10 cellular contexts compared by ENCODE assay signal in genomic region chr2:16012626-16013501, GRCh38.
A peak's percentile ranks its signal among the peaks of the same experiment; 100 is the strongest.
DNase-seq lines count a peak whose midpoint lies in the region; ATAC-seq and TF ChIP-seq lines count a peak whose summit lies in the region.
"Had no signal": no experiment of that assay in that cellular context is flagged by ENCODE, and none has a peak within 500 bp of the region (broad histone marks: within the 10 kb centered on the region; RNA-seq: fewer than 3 reads in every experiment).

No MANE protein-coding gene starts in this region.

- H2BK15ac ChIP-seq in neuronal stem cell (ENCODE audit: low read length), result peak overlapping the region; percentile 88

- H2BK5ac ChIP-seq in neuronal stem cell (ENCODE audit: low read length), result no peak overlapping the region

- H3K79me1 ChIP-seq in neuronal stem cell (ENCODE audit: low read depth, low read length), result no peaks in the 10 kb centered on the region

- H3K9ac ChIP-seq in ES-I3 (ENCODE audit: low read depth, low read length) (peak overlapping the region; percentile 25), neuronal stem cell (ENCODE audit: low read depth, low read length, poor library complexity) (no peak overlapping the region)

- H3K36me3 ChIP-seq in ES-I3 (ENCODE audit: insufficient read depth, low read length) (no peaks in the 10 kb centered on the region), neuronal stem cell (replicated peaks in 1 of 2; ENCODE audit: control insufficient read depth in 2 of 2, insufficient read depth in 2 of 2, low read length in 2 of 2) (no peaks in the 10 kb centered on the region)

- H2BK120ac ChIP-seq in neuronal stem cell (ENCODE audit: low read depth, low read length), result peak overlapping the region; percentile 13

- no peaks in the 10 kb centered on the region for H3K9me3 Mint-ChIP-seq in endothelial cell (ENCODE audit: unreplicated experiment)

- ATAC-seq in GM21360 (IDR thresholded peaks at IDR 0.05; ENCODE audit: unreplicated experiment), result no peak

- H3K23ac ChIP-seq in neuronal stem cell (ENCODE audit: low read depth, low read length, poor library complexity), result no peak overlapping the region

- peak overlapping the region; percentile 66 for H3K18ac ChIP-seq in neuronal stem cell (ENCODE audit: low read length)

- H3K4me1 ChIP-seq in ES-I3 (ENCODE audit: insufficient read depth, low read length) (peaks cover 6% of the 10 kb centered on the region), neuronal stem cell (ENCODE audit: control insufficient read depth in 2 of 2, insufficient read depth in 1 of 2, low read depth in 1 of 2, low read length in 2 of 2) (peaks cover 8 to 17% of the 10 kb centered on the region in 2 donors)

- peaks cover 8% of the 10 kb centered on the region for H3K27me3 Mint-ChIP-seq in endothelial cell (ENCODE audit: unreplicated experiment)

- no peak overlapping the region for H3K4me3 Mint-ChIP-seq in endothelial cell (ENCODE audit: unreplicated experiment)

- no peaks in the 10 kb centered on the region for H3K36me3 Mint-ChIP-seq in endothelial cell (ENCODE audit: low read depth, unreplicated experiment)

- H3K27ac Mint-ChIP-seq in endothelial cell (ENCODE audit: unreplicated experiment), result no peak overlapping the region

- H3K14ac ChIP-seq in neuronal stem cell (ENCODE audit: low read length), result no peak overlapping the region

- H3K9me3 ChIP-seq in ES-I3 (ENCODE audit: control insufficient read depth, insufficient read depth, low read length) (no peaks in the 10 kb centered on the region), neuronal stem cell (replicated peaks in 1 of 2; ENCODE audit: control insufficient read depth in 2 of 2, insufficient read depth in 1 of 2, low read depth in 1 of 2, low read length in 2 of 2) (no peaks in the 10 kb centered on the region)

- no CpG with 5 or more reads among the region's 29 CpGs for WGBS in neuronal stem cell (ENCODE audit: extremely low coverage in 2 of 2, insufficient read length in 2 of 2, insufficient replicate concordance in 1 of 2), 2 donors

- peak overlapping the region; percentile 43 for H3K4me2 ChIP-seq in neuronal stem cell (ENCODE audit: insufficient read depth, low read length, poor library complexity, severe bottlenecking)

- H3K4me3 ChIP-seq in neuronal stem cell (ENCODE audit: low read length in 2 of 2), result peak overlapping the region in 1 of 2 donors; percentile 6
- no peak overlapping the region for H3K4me3 ChIP-seq in foreskin fibroblast (ENCODE audit: low read depth in 1 of 2, low read length in 2 of 2)

- no peak for TF ChIP-seq CTCF in endothelial cell (IDR thresholded peaks at IDR 0.05; ENCODE audit: unreplicated experiment)
- TF ChIP-seq CTCF in foreskin fibroblast (IDR thresholded peaks at IDR 0.05; ENCODE audit: low read depth, low read length), result no peak

- H3K27me3 ChIP-seq in neuronal stem cell (ENCODE audit: control insufficient read depth in 3 of 3, insufficient read depth in 3 of 3, low read depth in 1 of 3, low read length in 3 of 3), result no peaks in the 10 kb centered on the region

- peaks cover 4% of the 10 kb centered on the region for H3K4me1 Mint-ChIP-seq in endothelial cell (ENCODE audit: unreplicated experiment)

- no peak overlapping the region for H2AK5ac ChIP-seq in neuronal stem cell (ENCODE audit: low read depth, low read length)

- no peak overlapping the region for H3K27ac ChIP-seq in neuronal stem cell (replicated peaks; ENCODE audit: low read length)

- DNase-seq in NCI-H510A treated with DMSO at 0.1 percent for 48 hours (lab: John Stamatoyannopoulos, UW), result peak; percentile 42
- DNase-seq in endothelial cell (ENCODE audit: low spot score), result peak; percentile 13
- no peak for DNase-seq in neuronal stem cell (ENCODE audit: low spot score)
- no peak for DNase-seq in foreskin fibroblast
- DNase-seq in dermis blood vessel endothelial cell, result no peak
- no peak for DNase-seq in HK-2 (ENCODE audit: unreplicated experiment)
- DNase-seq: activated CD4-positive, alpha-beta T cell treated with anti-CD3 and anti-CD28 coated beads for 1 hour; IMR-90 had no signal

- H4K91ac ChIP-seq in neuronal stem cell (ENCODE audit: low read depth, low read length, poor library complexity), result peak overlapping the region; percentile 56

- H2AFZ ChIP-seq in neuronal stem cell (ENCODE audit: low read length), result peak overlapping the region; percentile 88

- no peak overlapping the region for H4K8ac ChIP-seq in neuronal stem cell (ENCODE audit: low read depth, low read length)

- peak overlapping the region; percentile 51 for H2BK12ac ChIP-seq in neuronal stem cell (ENCODE audit: low read length)

- H3K4ac ChIP-seq in neuronal stem cell (ENCODE audit: low read length), result no peak overlapping the region

Comparison
In these comparisons a context has a peak if more than half of its experiments do, and no peak if none do; other contexts are left out.
1. DNase-seq: peak in NCI-H510A treated with DMSO at 0.1 percent for 48 hours (single experiment) and endothelial cell (single experiment); none in neuronal stem cell (single experiment), foreskin fibroblast (0 of 2), dermis blood vessel endothelial cell (single experiment) and HK-2 (single experiment).